ENCODE assay signal across 16 cellular contexts in the genomic region with DNA sequence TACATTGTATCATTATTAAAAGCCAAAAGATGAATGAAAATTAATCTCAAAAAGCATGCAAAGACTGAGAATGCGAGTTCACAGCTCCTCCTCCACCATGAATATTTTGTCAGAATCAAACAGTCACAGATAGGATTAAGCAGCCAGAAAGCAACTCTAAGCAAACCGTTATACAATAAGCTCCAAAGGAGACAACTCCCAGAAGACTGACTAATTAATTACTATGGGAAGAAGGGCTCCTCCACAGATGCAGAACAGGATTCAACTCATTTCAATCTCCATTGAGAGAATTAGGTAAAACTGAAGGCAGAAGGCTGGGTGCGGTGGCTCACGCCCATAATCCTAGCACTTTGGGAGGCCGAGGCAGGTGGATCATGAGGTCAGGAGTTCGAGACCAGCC.
DNase-seq lines count a peak whose midpoint lies in the region; ATAC-seq and TF ChIP-seq lines count a peak whose summit lies in the region.
"Had no signal": no experiment of that assay in that cellular context is flagged by ENCODE, and none has a peak within 500 bp of the region (broad histone marks: within the 10 kb centered on the region; RNA-seq: fewer than 3 reads in every experiment).

No MANE protein-coding gene starts in this region.

- CTCF ChIA-PET in naive thymus-derived CD4-positive, alpha-beta T cell (lab: Charles Lee) = interaction anchor here (0.7 to 1.3 kb wide), 4 partner anchors 18 to 1539 kb away, joined by 3 to 4 read pairs (median 4); no protein-coding TSS in a partner anchor

- H3K4me2 ChIP-seq in BLaER1 treated with 17β-estradiol and CSF1 and Interleukin-3, amounts not matched to agents 10 nM and 100 nM = peak overlapping the region; percentile 84 to 99 (median 92)

- H4K20me1 ChIP-seq in BLaER1 treated with 17β-estradiol and CSF1 and Interleukin-3, amounts not matched to agents 10 nM and 100 nM = peaks cover 0 to 72% (median 0%) of the 10 kb centered on the region in 11 experiments; a peak in 7 of 22 replicates

- intact Hi-C loops in naive thymus-derived CD4-positive, alpha-beta T cell (cut with micrococcal nuclease) = loop anchor here in 1 of 2 donors (2.0 kb wide), 1 partner anchor 83 kb away; no protein-coding TSS in a partner anchor
- intact Hi-C loops in natural killer cell (cut with micrococcal nuclease) = no loop called here

- H3K27ac Mint-ChIP-seq in activated T-helper 17 cell treated with anti-CD3 and anti-CD28 coated beads, Interleukin-2, amount 50 U/mL, for 72 hours = peak overlapping the region; percentile 71
- H3K27ac Mint-ChIP-seq in naive thymus-derived CD4-positive, alpha-beta T cell = peak overlapping the region; percentile 87 to 99 (median 97)
- no peak overlapping the region for H3K27ac Mint-ChIP-seq in natural killer cell
- H3K27ac Mint-ChIP-seq: stimulated activated memory B cell treated with anti-CD40 and anti-IgM and Interleukin-4, amounts not matched to agents 10 μg/mL and 1 μg/mL and 100 μg/mL, for 72 hours had no signal

- no peak overlapping the region; a peak in 1 of 20 replicates for H3K4me3 ChIP-seq in BLaER1 treated with 17β-estradiol and CSF1 and Interleukin-3, amounts not matched to agents 10 nM and 100 nM
- no peak overlapping the region for H3K4me3 ChIP-seq in naive thymus-derived CD4-positive, alpha-beta T cell (ENCODE audit: low read length)
- H3K4me3 ChIP-seq: breast epithelium, lung had no signal

- H3K36me3 ChIP-seq in BLaER1 treated with 17β-estradiol and CSF1 and Interleukin-3, amounts not matched to agents 10 nM and 100 nM = peaks cover 0 to 25% (median 6%) of the 10 kb centered on the region in 11 experiments; a peak in 9 of 22 replicates
- H3K36me3 ChIP-seq in naive thymus-derived CD4-positive, alpha-beta T cell (ENCODE audit: control insufficient read depth in 2 of 3, insufficient read depth in 3 of 3, low read length in 3 of 3) = no peaks in the 10 kb centered on the region
- H3K36me3 ChIP-seq: breast epithelium had no signal

- no peaks in the 10 kb centered on the region for H3K27me3 Mint-ChIP-seq in activated T-helper 17 cell treated with anti-CD3 and anti-CD28 coated beads, Interleukin-2, amount 50 U/mL, for 72 hours
- no peaks in the 10 kb centered on the region for H3K27me3 Mint-ChIP-seq in naive thymus-derived CD4-positive, alpha-beta T cell
- no peaks in the 10 kb centered on the region for H3K27me3 Mint-ChIP-seq in natural killer cell (ENCODE audit: low read depth in 2 of 2)
- H3K27me3 Mint-ChIP-seq: IgD-negative memory B cell; stimulated activated memory B cell treated with anti-CD40 and anti-IgM and Interleukin-4, amounts not matched to agents 10 μg/mL and 1 μg/mL and 100 μg/mL, for 72 hours had no signal

- H3K4me3 Mint-ChIP-seq in activated T-helper 17 cell treated with anti-CD3 and anti-CD28 coated beads, Interleukin-2, amount 50 U/mL, for 72 hours = peak overlapping the region; percentile 97
- peak overlapping the region; percentile 43 to 100 (median 80) for H3K4me3 Mint-ChIP-seq in naive thymus-derived CD4-positive, alpha-beta T cell
- no peak overlapping the region for H3K4me3 Mint-ChIP-seq in natural killer cell
- H3K4me3 Mint-ChIP-seq: IgD-negative memory B cell; stimulated activated memory B cell treated with anti-CD40 and anti-IgM and Interleukin-4, amounts not matched to agents 10 μg/mL and 1 μg/mL and 100 μg/mL, for 72 hours had no signal

- peaks cover 67% of the 10 kb centered on the region for H3K4me1 Mint-ChIP-seq in activated T-helper 17 cell treated with anti-CD3 and anti-CD28 coated beads, Interleukin-2, amount 50 U/mL, for 72 hours
- peaks cover 61 to 98% (median 89%) of the 10 kb centered on the region in 7 donors for H3K4me1 Mint-ChIP-seq in naive thymus-derived CD4-positive, alpha-beta T cell
- H3K4me1 Mint-ChIP-seq in natural killer cell = peaks cover 53 to 55% of the 10 kb centered on the region in 2 donors

- DNase-seq in D341Med (ENCODE audit: low spot score) (peak; percentile 63), natural killer cell (no peak), SIG-M5 treated with dmso at 0.1 percent for 504 hours (lab: John Stamatoyannopoulos, UW; ENCODE audit: unreplicated experiment) (no peak)
- DNase-seq in naive thymus-derived CD4-positive, alpha-beta T cell = no peak
- DNase-seq: head of caudate nucleus; NCI-H2081 treated with DMSO at 0.1 percent for 48 hours; stimulated activated CD4-positive, alpha-beta T cell treated with anti-CD3 and anti-CD28 coated beads, Interleukin-2, amount 100 ng/mL, for 24 hours had no signal

- no peaks in the 10 kb centered on the region for H3K9me3 Mint-ChIP-seq in activated T-helper 17 cell treated with anti-CD3 and anti-CD28 coated beads, Interleukin-2, amount 50 U/mL, for 72 hours
- H3K9me3 Mint-ChIP-seq in naive thymus-derived CD4-positive, alpha-beta T cell = peaks cover 0 to 2% (median 0%) of the 10 kb centered on the region in 11 donors
- H3K9me3 Mint-ChIP-seq in natural killer cell = no peaks in the 10 kb centered on the region
- H3K9me3 Mint-ChIP-seq: IgD-negative memory B cell; stimulated activated memory B cell treated with anti-CD40 and anti-IgM and Interleukin-4, amounts not matched to agents 10 μg/mL and 1 μg/mL and 100 μg/mL, for 72 hours had no signal

- peaks cover 99 to 100% (median 100%) of the 10 kb centered on the region in 10 experiments for H3K4me1 ChIP-seq in BLaER1 treated with 17β-estradiol and CSF1 and Interleukin-3, amounts not matched to agents 10 nM and 100 nM
- H3K4me1 ChIP-seq in naive thymus-derived CD4-positive, alpha-beta T cell (ENCODE audit: control insufficient read depth in 2 of 2, insufficient read depth in 2 of 2, low read length in 2 of 2) = peaks cover 77 to 92% of the 10 kb centered on the region in 2 donors

- peak overlapping the region; percentile 32 to 95 (median 86); a peak in 21 of 22 replicates for H3K27ac ChIP-seq in BLaER1 treated with 17β-estradiol and CSF1 and Interleukin-3, amounts not matched to agents 10 nM and 100 nM
- H3K27ac ChIP-seq in naive thymus-derived CD4-positive, alpha-beta T cell (ENCODE audit: low read depth, low read length) = peak overlapping the region; percentile 79
- H3K27ac ChIP-seq: parathyroid adenoma had no signal

- ATAC-seq in activated T-helper 17 cell treated with anti-CD3 and anti-CD28 coated beads, Interleukin-2, amount 50 U/mL, for 72 hours (replicated peaks) = no peak
- no peak for ATAC-seq in naive thymus-derived CD4-positive, alpha-beta T cell
- ATAC-seq in GM21825 (IDR thresholded peaks at IDR 0.05; ENCODE audit: unreplicated experiment) (no peak), natural killer cell (no peak), HG03565 (IDR thresholded peaks at IDR 0.05; ENCODE audit: unreplicated experiment) (no peak)
- ATAC-seq: stimulated activated memory B cell treated with anti-CD40 and anti-IgM and Interleukin-4, amounts not matched to agents 10 μg/mL and 1 μg/mL and 100 μg/mL, for 72 hours had no signal

- POLR2A ChIA-PET in naive thymus-derived CD4-positive, alpha-beta T cell (lab: Charles Lee) = interaction anchor here (0.8 to 8.6 kb wide), 12 partner anchors 11 to 102 kb away, joined by 3 to 75 read pairs (median 5); a partner anchor contains a TSS

- H3K9ac ChIP-seq in BLaER1 treated with 17β-estradiol and CSF1 and Interleukin-3, amounts not matched to agents 10 nM and 100 nM = peak overlapping the region in 10 of 11 experiments; percentile 3 to 85 (median 53); a peak in 17 of 22 replicates
- H3K9ac ChIP-seq: parathyroid adenoma had no signal

- H3K9me3 ChIP-seq in BLaER1 treated with 17β-estradiol and CSF1 and Interleukin-3, amounts not matched to agents 10 nM and 100 nM (replicated peaks in 1 of 11) = no peaks in the 10 kb centered on the region
- no peaks in the 10 kb centered on the region for H3K9me3 ChIP-seq in naive thymus-derived CD4-positive, alpha-beta T cell (ENCODE audit: control insufficient read depth in 2 of 3, low read length in 3 of 3)
- H3K9me3 ChIP-seq: breast epithelium had no signal

- no peak for TF ChIP-seq CTCF in natural killer cell (IDR thresholded peaks at IDR 0.05)

- peaks cover 78% of the 10 kb centered on the region for H3K36me3 Mint-ChIP-seq in activated T-helper 17 cell treated with anti-CD3 and anti-CD28 coated beads, Interleukin-2, amount 50 U/mL, for 72 hours (ENCODE audit: low read depth)
- H3K36me3 Mint-ChIP-seq in naive thymus-derived CD4-positive, alpha-beta T cell = peaks cover 0 to 51% (median 13%) of the 10 kb centered on the region in 5 donors
- H3K36me3 Mint-ChIP-seq in natural killer cell = no peaks in the 10 kb centered on the region

- no peaks in the 10 kb centered on the region for H3K27me3 ChIP-seq in BLaER1 treated with 17β-estradiol and CSF1 and Interleukin-3, amounts not matched to agents 10 nM and 100 nM
- no peaks in the 10 kb centered on the region for H3K27me3 ChIP-seq in naive thymus-derived CD4-positive, alpha-beta T cell (ENCODE audit: control insufficient read depth in 2 of 2, insufficient read depth in 2 of 2, low read length in 2 of 2)
- H3K27me3 ChIP-seq: breast epithelium had no signal

Comparison
In these comparisons a context has a peak if more than half of its experiments do, and no peak if none do; other contexts are left out.
1. H3K27ac Mint-ChIP-seq: peak in activated T-helper 17 cell treated with anti-CD3 and anti-CD28 coated beads, Interleukin-2, amount 50 U/mL, for 72 hours (single experiment) and naive thymus-derived CD4-positive, alpha-beta T cell (9 of 9); none in natural killer cell (0 of 2).